In the genomic region with DNA sequence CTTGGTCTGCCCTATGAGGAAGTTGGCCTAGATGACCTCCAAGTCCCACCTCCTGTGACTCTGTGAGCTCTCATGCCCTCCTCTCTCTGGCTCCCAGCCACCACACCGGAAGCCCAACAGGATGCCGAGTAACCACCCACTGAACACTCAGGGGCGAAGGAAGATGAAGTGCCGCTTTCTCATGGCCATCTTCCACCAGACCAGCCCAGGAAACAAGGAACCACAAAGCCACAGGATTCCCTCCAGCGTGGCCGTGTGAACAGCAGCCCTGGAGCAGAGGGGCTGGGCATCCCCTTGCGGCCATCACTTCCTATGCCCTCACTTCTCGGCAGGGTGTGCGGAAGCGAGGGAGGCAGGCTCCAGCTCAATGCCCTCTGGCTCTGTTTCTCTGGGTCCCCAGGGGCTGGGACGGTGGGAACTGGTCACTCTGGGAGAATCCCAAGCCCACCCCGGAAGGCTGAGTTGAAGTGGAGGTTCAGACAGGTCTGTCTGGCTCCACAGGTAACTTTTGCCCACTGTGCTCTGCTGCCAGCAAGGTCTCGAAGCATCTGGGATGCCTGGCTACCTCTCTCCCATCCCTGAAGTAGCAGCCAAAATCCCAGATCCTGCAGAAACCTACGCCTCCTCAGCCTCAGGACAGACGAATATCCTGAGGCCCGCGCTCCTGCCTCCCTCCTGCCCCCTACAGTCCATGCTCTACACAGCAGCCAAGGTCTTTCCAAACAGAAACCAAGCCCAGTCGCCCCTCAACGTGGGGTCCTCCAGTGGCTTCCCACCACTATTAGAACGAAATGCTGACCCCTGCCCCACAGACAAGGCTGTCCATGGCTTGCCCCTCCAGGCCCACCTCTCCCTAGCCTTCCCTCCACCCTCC, we compare ENCODE assay signal across 1 cellular context.
TF ChIP-seq lines count a peak whose summit lies in the region.

No MANE protein-coding gene starts in this region.

TF ChIP-seq in GM12878, 131 proteins besides CTCF, POLR2A, EP300 and RAD21 (continued from another document):
- TF ChIP-seq, protein P1, sequence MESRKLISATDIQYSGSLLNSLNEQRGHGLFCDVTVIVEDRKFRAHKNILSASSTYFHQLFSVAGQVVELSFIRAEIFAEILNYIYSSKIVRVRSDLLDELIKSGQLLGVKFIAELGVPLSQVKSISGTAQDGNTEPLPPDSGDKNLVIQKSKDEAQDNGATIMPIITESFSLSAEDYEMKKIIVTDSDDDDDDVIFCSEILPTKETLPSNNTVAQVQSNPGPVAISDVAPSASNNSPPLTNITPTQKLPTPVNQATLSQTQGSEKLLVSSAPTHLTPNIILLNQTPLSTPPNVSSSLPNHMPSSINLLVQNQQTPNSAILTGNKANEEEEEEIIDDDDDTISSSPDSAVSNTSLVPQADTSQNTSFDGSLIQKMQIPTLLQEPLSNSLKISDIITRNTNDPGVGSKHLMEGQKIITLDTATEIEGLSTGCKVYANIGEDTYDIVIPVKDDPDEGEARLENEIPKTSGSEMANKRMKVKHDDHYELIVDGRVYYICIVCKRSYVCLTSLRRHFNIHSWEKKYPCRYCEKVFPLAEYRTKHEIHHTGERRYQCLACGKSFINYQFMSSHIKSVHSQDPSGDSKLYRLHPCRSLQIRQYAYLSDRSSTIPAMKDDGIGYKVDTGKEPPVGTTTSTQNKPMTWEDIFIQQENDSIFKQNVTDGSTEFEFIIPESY (IDR thresholded peaks at IDR 0.05), result no peak
- TF ChIP-seq, protein P2, sequence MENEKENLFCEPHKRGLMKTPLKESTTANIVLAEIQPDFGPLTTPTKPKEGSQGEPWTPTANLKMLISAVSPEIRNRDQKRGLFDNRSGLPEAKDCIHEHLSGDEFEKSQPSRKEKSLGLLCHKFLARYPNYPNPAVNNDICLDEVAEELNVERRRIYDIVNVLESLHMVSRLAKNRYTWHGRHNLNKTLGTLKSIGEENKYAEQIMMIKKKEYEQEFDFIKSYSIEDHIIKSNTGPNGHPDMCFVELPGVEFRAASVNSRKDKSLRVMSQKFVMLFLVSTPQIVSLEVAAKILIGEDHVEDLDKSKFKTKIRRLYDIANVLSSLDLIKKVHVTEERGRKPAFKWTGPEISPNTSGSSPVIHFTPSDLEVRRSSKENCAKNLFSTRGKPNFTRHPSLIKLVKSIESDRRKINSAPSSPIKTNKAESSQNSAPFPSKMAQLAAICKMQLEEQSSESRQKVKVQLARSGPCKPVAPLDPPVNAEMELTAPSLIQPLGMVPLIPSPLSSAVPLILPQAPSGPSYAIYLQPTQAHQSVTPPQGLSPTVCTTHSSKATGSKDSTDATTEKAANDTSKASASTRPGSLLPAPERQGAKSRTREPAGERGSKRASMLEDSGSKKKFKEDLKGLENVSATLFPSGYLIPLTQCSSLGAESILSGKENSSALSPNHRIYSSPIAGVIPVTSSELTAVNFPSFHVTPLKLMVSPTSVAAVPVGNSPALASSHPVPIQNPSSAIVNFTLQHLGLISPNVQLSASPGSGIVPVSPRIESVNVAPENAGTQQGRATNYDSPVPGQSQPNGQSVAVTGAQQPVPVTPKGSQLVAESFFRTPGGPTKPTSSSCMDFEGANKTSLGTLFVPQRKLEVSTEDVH (IDR thresholded peaks at IDR 0.05; ENCODE audit: low read depth, partially characterized antibody), result no peak
- TF ChIP-seq SUZ12 (IDR thresholded peaks at IDR 0.05; ENCODE audit: unreplicated experiment) (no peak), POLR2AphosphoS5 (IDR thresholded peaks at IDR 0.05; ENCODE audit: low read length) (peak; percentile 67; the same call in 1 of the 2 replicates), MTA2 (IDR thresholded peaks at IDR 0.05; ENCODE audit: low read depth) (peak; percentile 67), SRF (IDR thresholded peaks at IDR 0.05; ENCODE audit: low read depth in 2 of 2, low read length in 2 of 2) (no peak), EGR1 (IDR thresholded peaks at IDR 0.05; ENCODE audit: borderline replicate concordance in 1 of 2, low read depth in 2 of 2, low read length in 2 of 2) (peak in 1 of 2 experiments; percentile 48; a peak in 1 of 3 replicates), TCF3 (IDR thresholded peaks at IDR 0.05; ENCODE audit: borderline replicate concordance, insufficient read depth, low read depth, low read length) (no peak), NR2F1 (conservative IDR thresholded peaks at IDR 0.05) (peak; percentile 81), ZBED1 (IDR thresholded peaks at IDR 0.05; ENCODE audit: borderline replicate concordance) (0 out of 2 replicates have a peak, but pooled peaks have one; percentile 40), SMAD1 (IDR thresholded peaks at IDR 0.05; ENCODE audit: low read depth, partially characterized antibody) (peak; percentile 56), ZNF217 (IDR thresholded peaks at IDR 0.05) (peak; percentile 14; the same call in 1 of the 2 replicates), MYC (IDR thresholded peaks at IDR 0.05; ENCODE audit: insufficient read depth, insufficient read length, insufficient replicate concordance, low read length, severe bottlenecking) (no peak), MTA3 (IDR thresholded peaks at IDR 0.05; ENCODE audit: borderline replicate concordance, low read length) (peak; percentile 85; the same call in 1 of the 2 replicates), SMC3 (IDR thresholded peaks at IDR 0.05; ENCODE audit: borderline replicate concordance, low read length) (peak; percentile 52; the same call in 1 of the 2 replicates), BMI1 (IDR thresholded peaks at IDR 0.05; ENCODE audit: borderline replicate concordance) (no peak), IKZF1 (conservative IDR thresholded peaks at IDR 0.05) (peak; percentile 98), SREBF1 (IDR thresholded peaks at IDR 0.05; ENCODE audit: low read length) (no peak), ATF7 (IDR thresholded peaks at IDR 0.05; ENCODE audit: low read depth) (peak; percentile 50; the same call in 1 of the 2 replicates), YY1 (IDR thresholded peaks at IDR 0.05; ENCODE audit: low read depth, low read length) (peak; percentile 1; the same call in 1 of the 2 replicates), TCF7 (IDR thresholded peaks at IDR 0.05; ENCODE audit: borderline replicate concordance) (no peak), MEF2B (IDR thresholded peaks at IDR 0.05; ENCODE audit: partially characterized antibody, poor library complexity, severe bottlenecking) (peak; percentile 94), DPF2 (IDR thresholded peaks at IDR 0.05) (peak; percentile 16), IKZF2 (IDR thresholded peaks at IDR 0.05) (peak; percentile 95)
- TF ChIP-seq, protein P3, sequence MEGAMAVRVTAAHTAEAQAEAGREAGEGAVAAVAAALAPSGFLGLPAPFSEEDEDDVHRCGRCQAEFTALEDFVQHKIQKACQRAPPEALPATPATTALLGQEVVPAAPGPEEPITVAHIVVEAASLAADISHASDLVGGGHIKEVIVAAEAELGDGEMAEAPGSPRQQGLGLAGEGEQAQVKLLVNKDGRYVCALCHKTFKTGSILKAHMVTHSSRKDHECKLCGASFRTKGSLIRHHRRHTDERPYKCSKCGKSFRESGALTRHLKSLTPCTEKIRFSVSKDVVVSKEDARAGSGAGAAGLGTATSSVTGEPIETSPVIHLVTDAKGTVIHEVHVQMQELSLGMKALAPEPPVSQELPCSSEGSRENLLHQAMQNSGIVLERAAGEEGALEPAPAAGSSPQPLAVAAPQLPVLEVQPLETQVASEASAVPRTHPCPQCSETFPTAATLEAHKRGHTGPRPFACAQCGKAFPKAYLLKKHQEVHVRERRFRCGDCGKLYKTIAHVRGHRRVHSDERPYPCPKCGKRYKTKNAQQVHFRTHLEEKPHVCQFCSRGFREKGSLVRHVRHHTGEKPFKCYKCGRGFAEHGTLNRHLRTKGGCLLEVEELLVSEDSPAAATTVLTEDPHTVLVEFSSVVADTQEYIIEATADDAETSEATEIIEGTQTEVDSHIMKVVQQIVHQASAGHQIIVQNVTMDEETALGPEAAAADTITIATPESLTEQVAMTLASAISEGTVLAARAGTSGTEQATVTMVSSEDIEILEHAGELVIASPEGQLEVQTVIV (IDR thresholded peaks at IDR 0.05; ENCODE audit: borderline replicate concordance, partially characterized antibody), result no peak
- TF ChIP-seq, protein P4, sequence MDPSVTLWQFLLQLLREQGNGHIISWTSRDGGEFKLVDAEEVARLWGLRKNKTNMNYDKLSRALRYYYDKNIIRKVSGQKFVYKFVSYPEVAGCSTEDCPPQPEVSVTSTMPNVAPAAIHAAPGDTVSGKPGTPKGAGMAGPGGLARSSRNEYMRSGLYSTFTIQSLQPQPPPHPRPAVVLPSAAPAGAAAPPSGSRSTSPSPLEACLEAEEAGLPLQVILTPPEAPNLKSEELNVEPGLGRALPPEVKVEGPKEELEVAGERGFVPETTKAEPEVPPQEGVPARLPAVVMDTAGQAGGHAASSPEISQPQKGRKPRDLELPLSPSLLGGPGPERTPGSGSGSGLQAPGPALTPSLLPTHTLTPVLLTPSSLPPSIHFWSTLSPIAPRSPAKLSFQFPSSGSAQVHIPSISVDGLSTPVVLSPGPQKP (IDR thresholded peaks at IDR 0.05; ENCODE audit: low read depth, low read length), result peak; percentile 63; the same call in 1 of the 2 replicates
- TF ChIP-seq, protein P5, sequence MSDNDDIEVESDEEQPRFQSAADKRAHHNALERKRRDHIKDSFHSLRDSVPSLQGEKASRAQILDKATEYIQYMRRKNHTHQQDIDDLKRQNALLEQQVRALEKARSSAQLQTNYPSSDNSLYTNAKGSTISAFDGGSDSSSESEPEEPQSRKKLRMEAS (IDR thresholded peaks at IDR 0.05; ENCODE audit: low read depth, low read length), result peak; percentile 62; the same call in 1 of the 2 replicates
- TF ChIP-seq, protein P6, sequence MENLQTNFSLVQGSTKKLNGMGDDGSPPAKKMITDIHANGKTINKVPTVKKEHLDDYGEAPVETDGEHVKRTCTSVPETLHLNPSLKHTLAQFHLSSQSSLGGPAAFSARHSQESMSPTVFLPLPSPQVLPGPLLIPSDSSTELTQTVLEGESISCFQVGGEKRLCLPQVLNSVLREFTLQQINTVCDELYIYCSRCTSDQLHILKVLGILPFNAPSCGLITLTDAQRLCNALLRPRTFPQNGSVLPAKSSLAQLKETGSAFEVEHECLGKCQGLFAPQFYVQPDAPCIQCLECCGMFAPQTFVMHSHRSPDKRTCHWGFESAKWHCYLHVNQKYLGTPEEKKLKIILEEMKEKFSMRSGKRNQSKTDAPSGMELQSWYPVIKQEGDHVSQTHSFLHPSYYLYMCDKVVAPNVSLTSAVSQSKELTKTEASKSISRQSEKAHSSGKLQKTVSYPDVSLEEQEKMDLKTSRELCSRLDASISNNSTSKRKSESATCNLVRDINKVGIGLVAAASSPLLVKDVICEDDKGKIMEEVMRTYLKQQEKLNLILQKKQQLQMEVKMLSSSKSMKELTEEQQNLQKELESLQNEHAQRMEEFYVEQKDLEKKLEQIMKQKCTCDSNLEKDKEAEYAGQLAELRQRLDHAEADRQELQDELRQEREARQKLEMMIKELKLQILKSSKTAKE (IDR thresholded peaks at IDR 0.05; ENCODE audit: low read depth, poor library complexity, severe bottlenecking), result peak; percentile 26
- TF ChIP-seq, protein P7, sequence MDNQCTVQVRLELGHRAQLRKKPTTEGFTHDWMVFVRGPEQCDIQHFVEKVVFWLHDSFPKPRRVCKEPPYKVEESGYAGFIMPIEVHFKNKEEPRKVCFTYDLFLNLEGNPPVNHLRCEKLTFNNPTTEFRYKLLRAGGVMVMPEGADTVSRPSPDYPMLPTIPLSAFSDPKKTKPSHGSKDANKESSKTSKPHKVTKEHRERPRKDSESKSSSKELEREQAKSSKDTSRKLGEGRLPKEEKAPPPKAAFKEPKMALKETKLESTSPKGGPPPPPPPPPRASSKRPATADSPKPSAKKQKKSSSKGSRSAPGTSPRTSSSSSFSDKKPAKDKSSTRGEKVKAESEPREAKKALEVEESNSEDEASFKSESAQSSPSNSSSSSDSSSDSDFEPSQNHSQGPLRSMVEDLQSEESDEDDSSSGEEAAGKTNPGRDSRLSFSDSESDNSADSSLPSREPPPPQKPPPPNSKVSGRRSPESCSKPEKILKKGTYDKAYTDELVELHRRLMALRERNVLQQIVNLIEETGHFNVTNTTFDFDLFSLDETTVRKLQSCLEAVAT (IDR thresholded peaks at IDR 0.05), result peak; percentile 79; the same call in 1 of the 2 replicates
- TF ChIP-seq, protein P8, sequence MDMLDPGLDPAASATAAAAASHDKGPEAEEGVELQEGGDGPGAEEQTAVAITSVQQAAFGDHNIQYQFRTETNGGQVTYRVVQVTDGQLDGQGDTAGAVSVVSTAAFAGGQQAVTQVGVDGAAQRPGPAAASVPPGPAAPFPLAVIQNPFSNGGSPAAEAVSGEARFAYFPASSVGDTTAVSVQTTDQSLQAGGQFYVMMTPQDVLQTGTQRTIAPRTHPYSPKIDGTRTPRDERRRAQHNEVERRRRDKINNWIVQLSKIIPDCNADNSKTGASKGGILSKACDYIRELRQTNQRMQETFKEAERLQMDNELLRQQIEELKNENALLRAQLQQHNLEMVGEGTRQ (IDR thresholded peaks at IDR 0.05; ENCODE audit: borderline replicate concordance, low read depth, low read length), result no peak
TF ChIP-seq in GM12878: peak in this region for 46.
